ENCODE assay signal across 15 cellular contexts in the genomic region with DNA sequence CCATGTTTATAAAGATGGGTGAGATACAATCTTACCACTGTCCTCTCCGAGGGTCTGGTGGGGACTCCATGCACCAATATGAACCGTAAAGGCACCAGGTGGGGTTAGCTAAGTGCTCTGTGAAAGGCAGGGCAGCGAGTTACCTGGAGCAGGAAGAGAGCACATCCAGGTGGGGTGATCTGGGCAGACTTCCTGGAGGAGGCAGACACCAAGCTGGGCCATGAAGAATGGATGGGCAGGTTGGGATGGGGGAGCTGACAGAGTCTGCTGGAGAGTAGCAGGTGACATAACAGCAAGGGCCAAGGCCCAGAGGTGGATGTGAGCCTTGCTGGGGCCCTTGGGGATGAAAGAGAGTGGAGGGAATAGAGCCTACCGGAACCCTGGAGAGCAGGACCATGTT. TPM values are rescaled to one million over a fixed set of nuclear protein-coding genes. Genes with fewer than 3 reads are reported as not detected.
DNase-seq lines count a peak whose midpoint lies in the region; ATAC-seq lines count a peak whose summit lies in the region.
"Had no signal": no experiment of that assay in that cellular context is flagged by ENCODE, and none has a peak within 500 bp of the region (broad histone marks: within the 10 kb centered on the region; RNA-seq: fewer than 3 reads in every experiment).

No MANE protein-coding gene starts in this region.

- POLR2A ChIA-PET in T-cell (lab: Charles Lee): no interaction called here

- DNase-seq in activated naive CD4-positive, alpha-beta T cell (lab: John Stamatoyannopoulos, UW): no peak
- no peak for DNase-seq in T-cell
- no peak for DNase-seq in activated naive CD8-positive, alpha-beta T cell treated with anti-CD3 and anti-CD28 coated beads, Interleukin-2, amount 50 U/mL, for 24 hours
- no peak for DNase-seq in stimulated activated effector memory CD8-positive, alpha-beta T cell treated with anti-CD3 and anti-CD28 coated beads, Interleukin-12 subunit alpha, Interleukin-12 subunit beta, amount 100 ng/mL, for 72 hours (ENCODE audit: low spot score in 2 of 2)
- no peak for DNase-seq in cerebellar cortex (ENCODE audit: low spot score)
- no peak for DNase-seq in GM03348 (ENCODE audit: low spot score)
- DNase-seq in activated effector memory CD4-positive, alpha-beta T cell treated with anti-CD3 and anti-CD28 coated beads, Interleukin-2, amount 50 U/mL, for 16 hours: no peak
- DNase-seq: DMS79 treated with DMSO at 0.1 percent for 48 hours, MV-4-11, NCI-H1694 treated with DMSO at 0.1 percent for 48 hours, NCI-H510A treated with DMSO at 0.1 percent for 48 hours, NCI-H774, Right ventricle myocardium superior had no signal

- peak overlapping the region; percentile 43 for H3K27ac Mint-ChIP-seq in activated naive CD4-positive, alpha-beta T cell treated with anti-CD3 and anti-CD28 coated beads, Interleukin-2, amount 50 U/mL, for 24 hours
- H3K27ac Mint-ChIP-seq in T-cell: peak overlapping the region; percentile 65 to 70
- peak overlapping the region; percentile 31 for H3K27ac Mint-ChIP-seq in activated naive CD8-positive, alpha-beta T cell treated with anti-CD3 and anti-CD28 coated beads, Interleukin-2, amount 50 U/mL, for 24 hours
- H3K27ac Mint-ChIP-seq in stimulated activated effector memory CD8-positive, alpha-beta T cell treated with anti-CD3 and anti-CD28 coated beads, Interleukin-12 subunit alpha, Interleukin-12 subunit beta, amount 100 ng/mL, for 72 hours: peak overlapping the region; percentile 88

- H3K36me3 Mint-ChIP-seq in activated naive CD4-positive, alpha-beta T cell treated with anti-CD3 and anti-CD28 coated beads, Interleukin-2, amount 50 U/mL, for 24 hours: no peaks in the 10 kb centered on the region
- peaks cover 12% of the 10 kb centered on the region for H3K36me3 Mint-ChIP-seq in T-cell
- H3K36me3 Mint-ChIP-seq in activated naive CD8-positive, alpha-beta T cell treated with anti-CD3 and anti-CD28 coated beads, Interleukin-2, amount 50 U/mL, for 24 hours (ENCODE audit: low read depth): peaks cover 57% of the 10 kb centered on the region
- H3K36me3 Mint-ChIP-seq in stimulated activated effector memory CD8-positive, alpha-beta T cell treated with anti-CD3 and anti-CD28 coated beads, Interleukin-12 subunit alpha, Interleukin-12 subunit beta, amount 100 ng/mL, for 72 hours: peaks cover 90% of the 10 kb centered on the region

- H3K4me1 Mint-ChIP-seq in activated naive CD4-positive, alpha-beta T cell treated with anti-CD3 and anti-CD28 coated beads, Interleukin-2, amount 50 U/mL, for 24 hours: peaks cover 60% of the 10 kb centered on the region
- H3K4me1 Mint-ChIP-seq in T-cell: peaks cover 38 to 69% (median 65%) of the 10 kb centered on the region in 3 donors
- H3K4me1 Mint-ChIP-seq in activated naive CD8-positive, alpha-beta T cell treated with anti-CD3 and anti-CD28 coated beads, Interleukin-2, amount 50 U/mL, for 24 hours: peaks cover 90% of the 10 kb centered on the region
- peaks cover 84% of the 10 kb centered on the region for H3K4me1 Mint-ChIP-seq in stimulated activated effector memory CD8-positive, alpha-beta T cell treated with anti-CD3 and anti-CD28 coated beads, Interleukin-12 subunit alpha, Interleukin-12 subunit beta, amount 100 ng/mL, for 72 hours

- CTCF ChIA-PET in T-cell (lab: Charles Lee): no interaction called here

- no peak overlapping the region for H3K4me3 Mint-ChIP-seq in activated naive CD4-positive, alpha-beta T cell treated with anti-CD3 and anti-CD28 coated beads, Interleukin-2, amount 50 U/mL, for 24 hours
- no peak overlapping the region for H3K4me3 Mint-ChIP-seq in T-cell
- H3K4me3 Mint-ChIP-seq in activated naive CD8-positive, alpha-beta T cell treated with anti-CD3 and anti-CD28 coated beads, Interleukin-2, amount 50 U/mL, for 24 hours: no peak overlapping the region
- H3K4me3 Mint-ChIP-seq in stimulated activated effector memory CD8-positive, alpha-beta T cell treated with anti-CD3 and anti-CD28 coated beads, Interleukin-12 subunit alpha, Interleukin-12 subunit beta, amount 100 ng/mL, for 72 hours: no peak overlapping the region

- H3K27me3 Mint-ChIP-seq in activated naive CD4-positive, alpha-beta T cell treated with anti-CD3 and anti-CD28 coated beads, Interleukin-2, amount 50 U/mL, for 24 hours: no peaks in the 10 kb centered on the region
- no peaks in the 10 kb centered on the region for H3K27me3 Mint-ChIP-seq in T-cell
- no peaks in the 10 kb centered on the region for H3K27me3 Mint-ChIP-seq in activated naive CD8-positive, alpha-beta T cell treated with anti-CD3 and anti-CD28 coated beads, Interleukin-2, amount 50 U/mL, for 24 hours

- no peak for ATAC-seq in T-cell (replicated peaks in 1 of 4)
- no peak for ATAC-seq in activated naive CD8-positive, alpha-beta T cell treated with anti-CD3 and anti-CD28 coated beads, Interleukin-2, amount 50 U/mL, for 24 hours
- ATAC-seq in stimulated activated effector memory CD8-positive, alpha-beta T cell treated with anti-CD3 and anti-CD28 coated beads, Interleukin-12 subunit alpha, Interleukin-12 subunit beta, amount 100 ng/mL, for 72 hours: no peak

- H3K9me3 Mint-ChIP-seq in activated naive CD4-positive, alpha-beta T cell treated with anti-CD3 and anti-CD28 coated beads, Interleukin-2, amount 50 U/mL, for 24 hours: no peaks in the 10 kb centered on the region
- H3K9me3 Mint-ChIP-seq in T-cell: no peaks in the 10 kb centered on the region
- no peaks in the 10 kb centered on the region for H3K9me3 Mint-ChIP-seq in activated naive CD8-positive, alpha-beta T cell treated with anti-CD3 and anti-CD28 coated beads, Interleukin-2, amount 50 U/mL, for 24 hours
- no peaks in the 10 kb centered on the region for H3K9me3 Mint-ChIP-seq in stimulated activated effector memory CD8-positive, alpha-beta T cell treated with anti-CD3 and anti-CD28 coated beads, Interleukin-12 subunit alpha, Interleukin-12 subunit beta, amount 100 ng/mL, for 72 hours

RNA-seq across cellular contexts. Expression of gene RIN3, which starts 45.9 kb away (rescaled TPM):
- total RNA-seq in T-cell: 100 to 1,000 TPM in 2 of 5 donors, 10 to 100 TPM in 3; 89.9 to 107 (median 97.0) TPM
- total RNA-seq: OCI-LY7 had no signal

Comparison
In these comparisons a context has a peak if more than half of its experiments do, and no peak if none do; other contexts are left out.
1. H3K27ac Mint-ChIP-seq: peak in every context shown above with its lines; median percentile 88 in stimulated activated effector memory CD8-positive, alpha-beta T cell treated with anti-CD3 and anti-CD28 coated beads, Interleukin-12 subunit alpha, Interleukin-12 subunit beta, amount 100 ng/mL, for 72 hours; 68 in T-cell; 43 in activated naive CD4-positive, alpha-beta T cell treated with anti-CD3 and anti-CD28 coated beads, Interleukin-2, amount 50 U/mL, for 24 hours; 31 in activated naive CD8-positive, alpha-beta T cell treated with anti-CD3 and anti-CD28 coated beads, Interleukin-2, amount 50 U/mL, for 24 hours.